In the genomic region with DNA sequence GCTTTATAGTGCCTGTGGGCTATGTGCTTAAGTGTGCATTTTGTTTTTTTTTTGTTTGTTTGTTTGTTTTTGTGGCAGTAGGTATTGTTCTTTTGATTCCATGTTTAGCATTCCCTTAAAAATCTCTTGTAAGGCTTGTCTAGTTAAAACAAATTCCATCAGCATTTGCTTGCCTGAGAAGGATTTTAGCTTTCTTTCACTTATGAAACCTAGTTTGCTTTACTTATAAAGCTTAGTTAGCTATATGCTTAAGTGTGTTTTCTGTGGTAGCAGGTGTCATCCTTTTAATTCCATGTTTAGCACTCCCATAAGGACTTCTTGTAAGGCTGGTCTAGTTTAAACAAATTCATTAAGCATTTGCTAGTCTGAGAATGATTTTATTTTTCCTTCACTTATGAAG, we compare ENCODE assay signal across 28 cellular contexts. TPM values are rescaled to one million over a fixed set of nuclear protein-coding genes. Genes with fewer than 3 reads are reported as not detected.
"Had no signal": no experiment of that assay in that cellular context is flagged by ENCODE, and none has a peak within 500 bp of the region (broad histone marks: within the 10 kb centered on the region; RNA-seq: fewer than 3 reads in every experiment).

No MANE protein-coding gene starts in this region.

- H3K27ac ChIP-seq: colonic mucosa, coronary artery, epithelial cell of prostate, esophagus muscularis mucosa, esophagus squamous epithelium, foreskin keratinocyte, gastrocnemius medialis, gastroesophageal sphincter, heart left ventricle, heart right ventricle, hepatocyte had no signal

- H3K4me1 ChIP-seq: colonic mucosa, esophagus muscularis mucosa, esophagus squamous epithelium, foreskin keratinocyte, gastrocnemius medialis, gastroesophageal sphincter had no signal

- DNase-seq: colonic mucosa; cortex of kidney; dermis blood vessel endothelial cell; dorsolateral prefrontal cortex; effector CD4-positive, alpha-beta T cell; effector CD8-positive, alpha-beta T cell; effector memory CD4-positive, alpha-beta T cell; effector memory CD8-positive, alpha-beta T cell; endodermal cell; erythroblast; esophagus squamous epithelium; foreskin fibroblast; foreskin keratinocyte; foreskin melanocyte; gastrocnemius medialis; glutamatergic neuron; head of caudate nucleus; heart left ventricle; heart right ventricle had no signal

- H3K36me3 ChIP-seq: colonic mucosa, esophagus muscularis mucosa, esophagus squamous epithelium, gastrocnemius medialis, gastroesophageal sphincter, heart left ventricle, heart right ventricle had no signal

- FAIRE-seq: colon, endometrium, endothelial cell of umbilical vein, frontal cortex had no signal

- H3K4me3 ChIP-seq: colonic mucosa, coronary artery, dorsolateral prefrontal cortex, esophagus muscularis mucosa, esophagus squamous epithelium, gastrocnemius medialis, gastroesophageal sphincter, heart left ventricle, heart right ventricle, hepatocyte had no signal

- H3K9me3 ChIP-seq: colonic mucosa, gastrocnemius medialis had no signal

RNA-seq across cellular contexts. Expression of a gene that starts 17.3 kb away (rescaled TPM):
- polyA plus RNA-seq: foreskin keratinocyte had no signal
